Comparison of ENCODE assay signal across 8 cellular contexts in genomic region chr22:19178065-19178658, GRCh38. TPM values are rescaled to one million over a fixed set of nuclear protein-coding genes. Genes with fewer than 3 reads are reported as not detected.
DNase-seq lines count a peak whose midpoint lies in the region; ATAC-seq, FAIRE-seq and TF ChIP-seq lines count a peak whose summit lies in the region.

No MANE protein-coding gene starts in this region.

- H3K9me3 ChIP-seq in BLaER1 treated with 17β-estradiol and CSF1 and Interleukin-3, amounts not matched to agents 10 nM and 100 nM (replicated peaks in 1 of 11): no peaks in the 10 kb centered on the region
- no peaks in the 10 kb centered on the region for H3K9me3 ChIP-seq in HepG2 (ENCODE audit: low read length)

- H3K27me3 Mint-ChIP-seq in stimulated activated memory B cell treated with anti-CD40 and anti-IgM and Interleukin-4, amounts not matched to agents 10 μg/mL and 1 μg/mL and 100 μg/mL, for 72 hours: no peaks in the 10 kb centered on the region

- no peak for TF ChIP-seq CTCF in choroid plexus epithelial cell (conservative IDR thresholded peaks at IDR 0.05; ENCODE audit: low read depth, low read length)
- TF ChIP-seq CTCF in HepG2 (CRISPR knock-in tag; IDR thresholded peaks at IDR 0.05): no peak

- H3K9me3 Mint-ChIP-seq in stimulated activated memory B cell treated with anti-CD40 and anti-IgM and Interleukin-4, amounts not matched to agents 10 μg/mL and 1 μg/mL and 100 μg/mL, for 72 hours: no peaks in the 10 kb centered on the region

- peaks cover 8 to 69% (median 39%) of the 10 kb centered on the region in 11 experiments; a peak in 19 of 22 replicates for H4K20me1 ChIP-seq in BLaER1 treated with 17β-estradiol and CSF1 and Interleukin-3, amounts not matched to agents 10 nM and 100 nM
- H4K20me1 ChIP-seq in HepG2 (ENCODE audit: insufficient read depth, low read length): peaks cover 18% of the 10 kb centered on the region

- CTCF ChIA-PET in HepG2 (lab: Yijun Ruan, JAX; ENCODE audit: low intra/inter-chr PET ratio, low total read pairs): no interaction called here

- no TSS peak for BruUV-seq in HepG2 (replicated peaks; lab: Mats Ljungman, UMichigan)

- peak; percentile 34 for ATAC-seq in HG03342 (IDR thresholded peaks at IDR 0.05; ENCODE audit: unreplicated experiment)
- ATAC-seq in HepG2: peak; percentile 6
- ATAC-seq in stimulated activated memory B cell treated with anti-CD40 and anti-IgM and Interleukin-4, amounts not matched to agents 10 μg/mL and 1 μg/mL and 100 μg/mL, for 72 hours: peak; percentile 61

- peak overlapping the region; percentile 96 to 100 (median 98) for H3K4me2 ChIP-seq in BLaER1 treated with 17β-estradiol and CSF1 and Interleukin-3, amounts not matched to agents 10 nM and 100 nM
- H3K4me2 ChIP-seq in HepG2 (ENCODE audit: low read depth, low read length): peak overlapping the region; percentile 95

- peak in 1 of 2 experiments; percentile 39; a peak in 2 of 4 replicates for TF ChIP-seq POLR2A in HepG2 (IDR thresholded peaks at IDR 0.05; ENCODE audit: insufficient read depth in 1 of 2, low read depth in 2 of 2, low read length in 2 of 2)

- H2AFZ ChIP-seq in HepG2 (ENCODE audit: low read length): no peak overlapping the region

- WGBS in HepG2 (ENCODE audit: low lambda C conversion rate): no CpG with 5 or more reads among the region's 80 CpGs

- in situ Hi-C loops in HepG2 (cut with HindIII; ENCODE audit: extremely low pct_ligation_motif_present, low pct_unique_long_range_greater_than_20kb): no loop called here

- TF ChIP-seq EP300 in HepG2 (IDR thresholded peaks at IDR 0.05; ENCODE audit: low read depth in 2 of 2, low read length in 2 of 2): no peak; a peak in 1 of 4 replicates
- TF ChIP-seq EP300 in HepG2 (CRISPR knock-in tag; IDR thresholded peaks at IDR 0.05; ENCODE audit: borderline replicate concordance): no peak

- H3K4me3 Mint-ChIP-seq in stimulated activated memory B cell treated with anti-CD40 and anti-IgM and Interleukin-4, amounts not matched to agents 10 μg/mL and 1 μg/mL and 100 μg/mL, for 72 hours: peak overlapping the region; percentile 79

- H3K9ac ChIP-seq in BLaER1 treated with 17β-estradiol and CSF1 and Interleukin-3, amounts not matched to agents 10 nM and 100 nM: peak overlapping the region; percentile 85 to 100 (median 98)
- peak overlapping the region; percentile 90 for H3K9ac ChIP-seq in HepG2 (ENCODE audit: insufficient read depth, low read depth, low read length)

- intact Hi-C loops in HepG2 (cut with micrococcal nuclease; ENCODE audit: unreplicated experiment): loop anchor here (1.0 to 5.0 kb wide), 2 partner anchors 34 to 254 kb away; partner anchors contain the start of genes ESS2, HIRA and MRPL40

- H3K36me3 ChIP-seq in BLaER1 treated with 17β-estradiol and CSF1 and Interleukin-3, amounts not matched to agents 10 nM and 100 nM: peaks cover 0 to 31% (median 13%) of the 10 kb centered on the region in 11 experiments; a peak in 10 of 22 replicates
- peaks cover 3 to 15% of the 10 kb centered on the region in 2 experiments; a peak in 3 of 5 replicates for H3K36me3 ChIP-seq in HepG2 (replicated peaks in 1 of 2; ENCODE audit: control insufficient read depth in 1 of 2, insufficient read depth in 2 of 2, low read length in 2 of 2)

- no peaks in the 10 kb centered on the region for H3K27me3 ChIP-seq in BLaER1 treated with 17β-estradiol and CSF1 and Interleukin-3, amounts not matched to agents 10 nM and 100 nM
- no peaks in the 10 kb centered on the region for H3K27me3 ChIP-seq in HepG2 (ENCODE audit: control insufficient read depth in 1 of 2, insufficient read depth in 2 of 2, low read length in 2 of 2)

- H3K4me1 Mint-ChIP-seq in stimulated activated memory B cell treated with anti-CD40 and anti-IgM and Interleukin-4, amounts not matched to agents 10 μg/mL and 1 μg/mL and 100 μg/mL, for 72 hours: peaks cover 69% of the 10 kb centered on the region

- peaks cover 24% of the 10 kb centered on the region for H3K79me2 ChIP-seq in HepG2 (ENCODE audit: insufficient read depth, low read length)

- peak overlapping the region; percentile 84 to 99 (median 94) for H3K4me3 ChIP-seq in BLaER1 treated with 17β-estradiol and CSF1 and Interleukin-3, amounts not matched to agents 10 nM and 100 nM
- H3K4me3 ChIP-seq in choroid plexus epithelial cell (ENCODE audit: low read depth, low read length): peak overlapping the region; percentile 80
- H3K4me3 ChIP-seq in HepG2 (replicated peaks in 1 of 3; ENCODE audit: insufficient read depth in 1 of 3, low read depth in 2 of 3, low read length in 3 of 3): peak overlapping the region; percentile 80 to 94 (median 92); a peak in 5 of 6 replicates

- peak; percentile 43; the same call in 1 of the 2 replicates for TF ChIP-seq RAD21 in HepG2 (CRISPR knock-in tag; IDR thresholded peaks at IDR 0.05)

- H3K4me1 ChIP-seq in BLaER1 treated with 17β-estradiol and CSF1 and Interleukin-3, amounts not matched to agents 10 nM and 100 nM: peaks cover 60 to 77% (median 73%) of the 10 kb centered on the region in 10 experiments
- peaks cover 61% of the 10 kb centered on the region for H3K4me1 ChIP-seq in HepG2 (ENCODE audit: insufficient read depth, low read length)

- no peaks in the 10 kb centered on the region for H3K36me3 Mint-ChIP-seq in stimulated activated memory B cell treated with anti-CD40 and anti-IgM and Interleukin-4, amounts not matched to agents 10 μg/mL and 1 μg/mL and 100 μg/mL, for 72 hours

- H3K27ac Mint-ChIP-seq in stimulated activated memory B cell treated with anti-CD40 and anti-IgM and Interleukin-4, amounts not matched to agents 10 μg/mL and 1 μg/mL and 100 μg/mL, for 72 hours: peak overlapping the region; percentile 61

- H3K27ac ChIP-seq in BLaER1 treated with 17β-estradiol and CSF1 and Interleukin-3, amounts not matched to agents 10 nM and 100 nM: peak overlapping the region; percentile 83 to 99 (median 96)
- H3K27ac ChIP-seq in HepG2 (ENCODE audit: extremely low read length, insufficient read depth, low read length): peak overlapping the region; percentile 95

- POLR2A ChIA-PET in HepG2 (lab: Yijun Ruan, JAX): interaction anchor here (0.5 to 3.6 kb wide), 19 partner anchors 9 to 662 kb away, joined by 3 to 22 read pairs (median 4); partner anchors contain the start of genes C22orf39, CDC45, CLTCL1 and DGCR2

- DNase-seq in GM19238 (ENCODE audit: insufficient read length, low spot score) (peak; percentile 60), T-helper 2 cell (peak in 4 of 5 experiments; percentile 42 to 68 (median 56)), choroid plexus epithelial cell (ENCODE audit: low read depth) (peak; percentile 26), HepG2 (ENCODE audit: low spot score) (peak; percentile 21), SW 1271 (lab: John Stamatoyannopoulos, UW) (no peak)

- no peak for FAIRE-seq in HepG2 (lab: Jason Lieb, UNC)

RNA-seq across cellular contexts. Expression of gene SLC25A1, which starts 0.4 kb away (rescaled TPM):
- total RNA-seq in HepG2 (2016; rRNA removed; fragmentation: Illumina TruSeq; extraction: Trizol): 118 and 161 TPM in 2 replicates
- 121 and 136 TPM in 2 replicates for total RNA-seq in HepG2 (2016; cell fraction: cytosol; rRNA removed; fragmentation: Illumina TruSeq; extraction: Trizol; ENCODE audit: low read depth)
- 107 and 161 TPM in 2 replicates for total RNA-seq in HepG2 (2016; cell fraction: insoluble cytoplasmic fraction; rRNA removed; fragmentation: Illumina TruSeq; extraction: Trizol)
- 173 and 190 TPM in 2 replicates for total RNA-seq in HepG2 (2016; cell fraction: membrane; rRNA removed; fragmentation: Illumina TruSeq; extraction: Trizol)
- 74.9 and 92.0 TPM in 2 replicates for total RNA-seq in HepG2 (2016; cell fraction: nucleus; rRNA removed; fragmentation: Illumina TruSeq; extraction: Trizol)
- 49.4 and 57.3 TPM in 2 replicates for polyA plus RNA-seq in HepG2 (2011; rRNA removed)
- polyA plus RNA-seq in HepG2 (2011; cell fraction: cytosol; rRNA removed): 57.0 and 78.3 TPM in 2 replicates
- 92.6 and 99.0 TPM in 2 replicates for polyA plus RNA-seq in HepG2 (2011; cell fraction: nucleus; rRNA removed)
- 71.1 and 74.4 TPM in 2 replicates for polyA plus RNA-seq in HepG2 (2012)
- polyA plus RNA-seq in HepG2 (2016; cell fraction: cytosol; fragmentation: Illumina TruSeq; extraction: Trizol; ENCODE audit: low read depth): 165 and 180 TPM in 2 replicates
- 116 and 155 TPM in 2 replicates for polyA plus RNA-seq in HepG2 (2016; cell fraction: insoluble cytoplasmic fraction; fragmentation: Illumina TruSeq; extraction: Trizol; ENCODE audit: low read depth)
- 187 and 190 TPM in 2 replicates for polyA plus RNA-seq in HepG2 (2016; cell fraction: membrane; fragmentation: Illumina TruSeq; extraction: Trizol; ENCODE audit: low read depth)
- 160 and 164 TPM in 2 replicates for polyA plus RNA-seq in HepG2 (2016; cell fraction: nucleus; fragmentation: Illumina TruSeq; extraction: Trizol; ENCODE audit: insufficient read depth, low read depth)
- polyA minus RNA-seq in HepG2 (2011; rRNA and poly(A)+ RNA removed; ENCODE audit: low replicate concordance): 31.1 and 76.9 TPM in 2 replicates
- polyA minus RNA-seq in HepG2 (2011; cell fraction: cytosol; rRNA and poly(A)+ RNA removed): 45.0 and 48.0 TPM in 2 replicates
- 13.5 and 13.8 TPM in 2 replicates for polyA minus RNA-seq in HepG2 (2011; cell fraction: nucleus; rRNA and poly(A)+ RNA removed)

RNA-seq across cellular contexts. Expression of gene GSC2, which starts 28.1 kb away (rescaled TPM):
- total RNA-seq in HepG2 (2016; rRNA removed; fragmentation: Illumina TruSeq; extraction: Trizol): not detected in 2 replicates
- not detected in 2 replicates for total RNA-seq in HepG2 (2016; cell fraction: cytosol; rRNA removed; fragmentation: Illumina TruSeq; extraction: Trizol; ENCODE audit: low read depth)
- not detected in 2 replicates for total RNA-seq in HepG2 (2016; cell fraction: insoluble cytoplasmic fraction; rRNA removed; fragmentation: Illumina TruSeq; extraction: Trizol)
- total RNA-seq in HepG2 (2016; cell fraction: membrane; rRNA removed; fragmentation: Illumina TruSeq; extraction: Trizol): not detected in 2 replicates
- not detected in 2 replicates for total RNA-seq in HepG2 (2016; cell fraction: nucleus; rRNA removed; fragmentation: Illumina TruSeq; extraction: Trizol)
- not detected in 2 replicates for polyA plus RNA-seq in HepG2 (2011; rRNA removed)
- polyA plus RNA-seq in HepG2 (2011; cell fraction: cytosol; rRNA removed): not detected in 2 replicates
- polyA plus RNA-seq in HepG2 (2011; cell fraction: nucleus; rRNA removed): not detected in 2 replicates
- not detected in 2 replicates for polyA plus RNA-seq in HepG2 (2012)
- polyA plus RNA-seq in HepG2 (2016; cell fraction: cytosol; fragmentation: Illumina TruSeq; extraction: Trizol; ENCODE audit: low read depth): not detected in 2 replicates
- not detected in 2 replicates for polyA plus RNA-seq in HepG2 (2016; cell fraction: insoluble cytoplasmic fraction; fragmentation: Illumina TruSeq; extraction: Trizol; ENCODE audit: low read depth)
- not detected in 2 replicates for polyA plus RNA-seq in HepG2 (2016; cell fraction: membrane; fragmentation: Illumina TruSeq; extraction: Trizol; ENCODE audit: low read depth)
- polyA plus RNA-seq in HepG2 (2016; cell fraction: nucleus; fragmentation: Illumina TruSeq; extraction: Trizol; ENCODE audit: insufficient read depth, low read depth): not detected in 2 replicates
- not detected in 2 replicates for polyA minus RNA-seq in HepG2 (2011; rRNA and poly(A)+ RNA removed; ENCODE audit: low replicate concordance)
- polyA minus RNA-seq in HepG2 (2011; cell fraction: cytosol; rRNA and poly(A)+ RNA removed): not detected in 2 replicates
- not detected in 2 replicates for polyA minus RNA-seq in HepG2 (2011; cell fraction: nucleus; rRNA and poly(A)+ RNA removed)

RNA-seq across cellular contexts. Expression of gene ESS2, which starts 33.7 kb away (rescaled TPM):
- total RNA-seq in HepG2 (2016; rRNA removed; fragmentation: Illumina TruSeq; extraction: Trizol): 7.6 and 8.9 TPM in 2 replicates
- total RNA-seq in HepG2 (2016; cell fraction: cytosol; rRNA removed; fragmentation: Illumina TruSeq; extraction: Trizol; ENCODE audit: low read depth): 1.4 and 1.9 TPM in 2 replicates
- 7.9 and 8.1 TPM in 2 replicates for total RNA-seq in HepG2 (2016; cell fraction: insoluble cytoplasmic fraction; rRNA removed; fragmentation: Illumina TruSeq; extraction: Trizol)
- 4.1 and 4.3 TPM in 2 replicates for total RNA-seq in HepG2 (2016; cell fraction: membrane; rRNA removed; fragmentation: Illumina TruSeq; extraction: Trizol)
- 4.9 and 6.3 TPM in 2 replicates for total RNA-seq in HepG2 (2016; cell fraction: nucleus; rRNA removed; fragmentation: Illumina TruSeq; extraction: Trizol)
- 7.7 and 9.4 TPM in 2 replicates for polyA plus RNA-seq in HepG2 (2011; rRNA removed)
- 6.7 and 9.6 TPM in 2 replicates for polyA plus RNA-seq in HepG2 (2011; cell fraction: cytosol; rRNA removed)
- 18.1 and 19.0 TPM in 2 replicates for polyA plus RNA-seq in HepG2 (2011; cell fraction: nucleus; rRNA removed)
- 6.1 and 7.0 TPM in 2 replicates for polyA plus RNA-seq in HepG2 (2012)
- 2.1 and 2.6 TPM in 2 replicates for polyA plus RNA-seq in HepG2 (2016; cell fraction: cytosol; fragmentation: Illumina TruSeq; extraction: Trizol; ENCODE audit: low read depth)
- 9.6 and 10.8 TPM in 2 replicates for polyA plus RNA-seq in HepG2 (2016; cell fraction: insoluble cytoplasmic fraction; fragmentation: Illumina TruSeq; extraction: Trizol; ENCODE audit: low read depth)
- polyA plus RNA-seq in HepG2 (2016; cell fraction: membrane; fragmentation: Illumina TruSeq; extraction: Trizol; ENCODE audit: low read depth): 3.7 and 3.8 TPM in 2 replicates
- polyA plus RNA-seq in HepG2 (2016; cell fraction: nucleus; fragmentation: Illumina TruSeq; extraction: Trizol; ENCODE audit: insufficient read depth, low read depth): 17.9 and 18.0 TPM in 2 replicates
- polyA minus RNA-seq in HepG2 (2011; rRNA and poly(A)+ RNA removed; ENCODE audit: low replicate concordance): 5.0 and 5.6 TPM in 2 replicates
- 3.7 and 4.4 TPM in 2 replicates for polyA minus RNA-seq in HepG2 (2011; cell fraction: cytosol; rRNA and poly(A)+ RNA removed)
- polyA minus RNA-seq in HepG2 (2011; cell fraction: nucleus; rRNA and poly(A)+ RNA removed): 4.8 and 6.2 TPM in 2 replicates

RNA-seq across cellular contexts. Expression of gene TSSK2, which starts 47.1 kb away (rescaled TPM):
- not detected in 2 replicates for total RNA-seq in HepG2 (2016; rRNA removed; fragmentation: Illumina TruSeq; extraction: Trizol)
- total RNA-seq in HepG2 (2016; cell fraction: cytosol; rRNA removed; fragmentation: Illumina TruSeq; extraction: Trizol; ENCODE audit: low read depth): not detected in 2 replicates
- total RNA-seq in HepG2 (2016; cell fraction: insoluble cytoplasmic fraction; rRNA removed; fragmentation: Illumina TruSeq; extraction: Trizol): not detected in 2 replicates
- total RNA-seq in HepG2 (2016; cell fraction: membrane; rRNA removed; fragmentation: Illumina TruSeq; extraction: Trizol): not detected in 2 replicates
- not detected in 2 replicates for total RNA-seq in HepG2 (2016; cell fraction: nucleus; rRNA removed; fragmentation: Illumina TruSeq; extraction: Trizol)
- not detected in 2 replicates for polyA plus RNA-seq in HepG2 (2011; rRNA removed)
- not detected in 2 replicates for polyA plus RNA-seq in HepG2 (2011; cell fraction: cytosol; rRNA removed)
- polyA plus RNA-seq in HepG2 (2011; cell fraction: nucleus; rRNA removed): not detected in 2 replicates
- not detected in 2 replicates for polyA plus RNA-seq in HepG2 (2012)
- not detected in 2 replicates for polyA plus RNA-seq in HepG2 (2016; cell fraction: cytosol; fragmentation: Illumina TruSeq; extraction: Trizol; ENCODE audit: low read depth)
- not detected in 2 replicates for polyA plus RNA-seq in HepG2 (2016; cell fraction: insoluble cytoplasmic fraction; fragmentation: Illumina TruSeq; extraction: Trizol; ENCODE audit: low read depth)
- polyA plus RNA-seq in HepG2 (2016; cell fraction: membrane; fragmentation: Illumina TruSeq; extraction: Trizol; ENCODE audit: low read depth): not detected in 2 replicates
- not detected in 2 replicates for polyA plus RNA-seq in HepG2 (2016; cell fraction: nucleus; fragmentation: Illumina TruSeq; extraction: Trizol; ENCODE audit: insufficient read depth, low read depth)
- polyA minus RNA-seq in HepG2 (2011; rRNA and poly(A)+ RNA removed; ENCODE audit: low replicate concordance): not detected in 2 replicates
- not detected in 2 replicates for polyA minus RNA-seq in HepG2 (2011; cell fraction: cytosol; rRNA and poly(A)+ RNA removed)
- polyA minus RNA-seq in HepG2 (2011; cell fraction: nucleus; rRNA and poly(A)+ RNA removed): not detected in 2 replicates

RNA-seq across cellular contexts. Expression of gene DGCR2, which starts 56.0 kb away (rescaled TPM):
- total RNA-seq in HepG2 (2016; rRNA removed; fragmentation: Illumina TruSeq; extraction: Trizol): 13.1 and 35.3 TPM in 2 replicates
- 3.2 and 3.3 TPM in 2 replicates for total RNA-seq in HepG2 (2016; cell fraction: cytosol; rRNA removed; fragmentation: Illumina TruSeq; extraction: Trizol; ENCODE audit: low read depth)
- total RNA-seq in HepG2 (2016; cell fraction: insoluble cytoplasmic fraction; rRNA removed; fragmentation: Illumina TruSeq; extraction: Trizol): 11.4 and 34.3 TPM in 2 replicates
- total RNA-seq in HepG2 (2016; cell fraction: membrane; rRNA removed; fragmentation: Illumina TruSeq; extraction: Trizol): 7.2 and 7.5 TPM in 2 replicates
- 34.8 and 37.6 TPM in 2 replicates for total RNA-seq in HepG2 (2016; cell fraction: nucleus; rRNA removed; fragmentation: Illumina TruSeq; extraction: Trizol)
- 23.1 and 27.6 TPM in 2 replicates for polyA plus RNA-seq in HepG2 (2011; rRNA removed)
- polyA plus RNA-seq in HepG2 (2011; cell fraction: cytosol; rRNA removed): 25.5 and 27.7 TPM in 2 replicates
- polyA plus RNA-seq in HepG2 (2011; cell fraction: nucleus; rRNA removed): 29.9 and 34.4 TPM in 2 replicates
- polyA plus RNA-seq in HepG2 (2012): 25.6 and 27.4 TPM in 2 replicates
- 1.5 TPM in 2 replicates for polyA plus RNA-seq in HepG2 (2016; cell fraction: cytosol; fragmentation: Illumina TruSeq; extraction: Trizol; ENCODE audit: low read depth)
- 10.5 and 13.9 TPM in 2 replicates for polyA plus RNA-seq in HepG2 (2016; cell fraction: insoluble cytoplasmic fraction; fragmentation: Illumina TruSeq; extraction: Trizol; ENCODE audit: low read depth)
- polyA plus RNA-seq in HepG2 (2016; cell fraction: membrane; fragmentation: Illumina TruSeq; extraction: Trizol; ENCODE audit: low read depth): 3.2 and 3.5 TPM in 2 replicates
- 46.9 and 47.1 TPM in 2 replicates for polyA plus RNA-seq in HepG2 (2016; cell fraction: nucleus; fragmentation: Illumina TruSeq; extraction: Trizol; ENCODE audit: insufficient read depth, low read depth)
- 21.9 and 57.1 TPM in 2 replicates for polyA minus RNA-seq in HepG2 (2011; rRNA and poly(A)+ RNA removed; ENCODE audit: low replicate concordance)
- 20.8 and 23.5 TPM in 2 replicates for polyA minus RNA-seq in HepG2 (2011; cell fraction: cytosol; rRNA and poly(A)+ RNA removed)
- polyA minus RNA-seq in HepG2 (2011; cell fraction: nucleus; rRNA and poly(A)+ RNA removed): 18.0 and 21.3 TPM in 2 replicates

Comparison
In these comparisons a context has a peak if more than half of its experiments do, and no peak if none do; other contexts are left out.
1. DNase-seq: peak in GM19238 (single experiment), T-helper 2 cell (4 of 5), choroid plexus epithelial cell (single experiment) and HepG2 (single experiment); none in SW 1271 (0 of 2).
2. ATAC-seq: peak in every context shown above with its lines; median percentile 61 in stimulated activated memory B cell treated with anti-CD40 and anti-IgM and Interleukin-4, amounts not matched to agents 10 μg/mL and 1 μg/mL and 100 μg/mL, for 72 hours; 34 in HG03342; 6 in HepG2.
3. Peak in every context shown above with its lines, with median percentiles within 50 percentile points of each other: H3K4me3 ChIP-seq.